In the genomic region with DNA sequence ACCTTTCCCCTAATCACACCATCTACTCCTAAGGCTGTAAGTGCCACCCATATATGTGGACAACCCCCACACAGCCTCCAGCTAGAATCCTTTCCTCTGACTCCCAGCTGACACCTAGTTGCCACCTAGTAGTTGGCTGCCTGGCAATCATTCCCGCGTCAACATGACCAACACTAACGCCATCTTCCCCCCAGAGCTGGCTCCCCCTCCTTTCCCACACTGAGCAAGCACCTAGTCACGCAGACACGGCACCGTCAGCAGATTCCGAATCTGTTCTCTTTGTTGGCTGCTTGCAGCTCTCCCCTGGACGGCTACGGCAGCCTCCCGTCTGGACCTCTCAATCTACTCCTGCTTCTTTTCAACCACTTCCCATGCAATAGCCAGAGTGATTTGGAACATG, we compare ENCODE assay signal across 11 cellular contexts. TPM values are rescaled to one million over a fixed set of nuclear protein-coding genes. Genes with fewer than 3 reads are reported as not detected.
DNase-seq lines count a peak whose midpoint lies in the region; ATAC-seq and TF ChIP-seq lines count a peak whose summit lies in the region.
"Had no signal": no experiment of that assay in that cellular context is flagged by ENCODE, and none has a peak within 500 bp of the region (broad histone marks: within the 10 kb centered on the region; RNA-seq: fewer than 3 reads in every experiment).

No MANE protein-coding gene starts in this region.

- H4K20me1 ChIP-seq in GM23338 (replicated peaks; ENCODE audit: insufficient read depth): no peaks in the 10 kb centered on the region; the same call in 1 of the 2 replicates

- DNase-seq in GM23338 (ENCODE audit: low spot score): no peak
- no peak for DNase-seq in Panc1 (ENCODE audit: low read depth, low spot score)
- no peak for DNase-seq in endodermal cell
- peak; percentile 87 to 93 for DNase-seq in trophoblast cell
- DNase-seq in NCI-H1092 (lab: John Stamatoyannopoulos, UW): no peak
- DNase-seq in NCI-H2107 (lab: John Stamatoyannopoulos, UW): no peak
- DNase-seq in NCI-H1105 treated with DMSO at 0.1 percent for 48 hours (lab: John Stamatoyannopoulos, UW): no peak
- DNase-seq: stimulated activated CD4-positive, alpha-beta T cell treated with anti-CD3 and anti-CD28 coated beads, Interleukin-4, amount 100 ng/mL, for 1 hour; T-helper 2 cell; thyroid gland had no signal

- no peak overlapping the region for H3K14ac ChIP-seq in trophoblast cell (ENCODE audit: low read length)

- no peaks in the 10 kb centered on the region for H3K4me1 ChIP-seq in GM23338 (ENCODE audit: insufficient read depth)
- peaks cover 4% of the 10 kb centered on the region for H3K4me1 ChIP-seq in Panc1 (ENCODE audit: control insufficient read depth, insufficient read depth, low read length)
- H3K4me1 ChIP-seq in endodermal cell (ENCODE audit: control insufficient read depth, insufficient read depth, low read length): no peaks in the 10 kb centered on the region
- peaks cover 6 to 9% of the 10 kb centered on the region in 2 experiments for H3K4me1 ChIP-seq in trophoblast cell (ENCODE audit: control insufficient read depth in 1 of 2, insufficient read depth in 2 of 2, low read length in 2 of 2)

- H3K9ac ChIP-seq in endodermal cell (ENCODE audit: extremely low read depth, low read length, poor library complexity, severe bottlenecking): no peak overlapping the region
- no peak overlapping the region for H3K9ac ChIP-seq in trophoblast cell (ENCODE audit: low read length)

- no peak overlapping the region for H2BK120ac ChIP-seq in trophoblast cell (ENCODE audit: insufficient read depth, low read length, poor library complexity)

- no peak overlapping the region for H4K12ac ChIP-seq in trophoblast cell (ENCODE audit: low read depth, low read length)

- H3K4me1 Mint-ChIP-seq in GM23338 (no peaks in the 10 kb centered on the region; the same call in 2 of the 3 replicates), endodermal cell (no peaks in the 10 kb centered on the region)

- no peak overlapping the region for H3K4me3 Mint-ChIP-seq in GM23338
- H3K4me3 Mint-ChIP-seq in endodermal cell: no peak overlapping the region

- BruUV-seq in Panc1 (replicated peaks; lab: Mats Ljungman, UMichigan): no TSS peak

- no peak overlapping the region for H3K4me3 ChIP-seq in GM23338
- no peak overlapping the region for H3K4me3 ChIP-seq in Panc1 (ENCODE audit: low read depth in 2 of 2, low read length in 2 of 2)
- H3K4me3 ChIP-seq in endodermal cell (ENCODE audit: low read length): no peak overlapping the region
- H3K4me3 ChIP-seq in trophoblast cell (ENCODE audit: low read depth, low read length): no peak overlapping the region
- H3K4me3 ChIP-seq: thyroid gland had no signal

- H3K9me3 Mint-ChIP-seq in GM23338 (no peaks in the 10 kb centered on the region), endodermal cell (no peaks in the 10 kb centered on the region)

- POLR2A ChIA-PET in Panc1 (lab: Charles Lee): no interaction called here

- H3K9me2 ChIP-seq in GM23338 (ENCODE audit: insufficient read depth): no peaks in the 10 kb centered on the region

- H3K18ac ChIP-seq in trophoblast cell (ENCODE audit: low read length): no peak overlapping the region

- no peak overlapping the region for H3K27ac ChIP-seq in GM23338 (ENCODE audit: low read depth)
- H3K27ac ChIP-seq in Panc1 (ENCODE audit: low read length): no peak overlapping the region
- H3K27ac ChIP-seq in endodermal cell (ENCODE audit: low read depth, low read length): no peak overlapping the region
- no peak overlapping the region for H3K27ac ChIP-seq in trophoblast cell (ENCODE audit: low read depth, low read length)
- H3K27ac ChIP-seq: thyroid gland had no signal

- no peak overlapping the region for H4K91ac ChIP-seq in trophoblast cell (ENCODE audit: low read depth, low read length)

- no peak overlapping the region for H3K4ac ChIP-seq in trophoblast cell (ENCODE audit: low read depth, low read length)

- H3K9me3 ChIP-seq in Panc1 (ENCODE audit: control insufficient read depth, insufficient read depth, low read depth, low read length) (no peaks in the 10 kb centered on the region), endodermal cell (ENCODE audit: control insufficient read depth, low read length) (no peaks in the 10 kb centered on the region), trophoblast cell (ENCODE audit: insufficient read depth, low read depth, low read length) (no peaks in the 10 kb centered on the region)
- H3K9me3 ChIP-seq: thyroid gland had no signal

- no peak overlapping the region for H2AFZ ChIP-seq in GM23338
- no peak overlapping the region for H2AFZ ChIP-seq in trophoblast cell (ENCODE audit: insufficient read depth, low read length, poor library complexity)

- H3K27me3 ChIP-seq in GM23338 (ENCODE audit: insufficient read depth) (no peaks in the 10 kb centered on the region), Panc1 (ENCODE audit: control insufficient read depth, insufficient read depth, low read length) (no peaks in the 10 kb centered on the region), endodermal cell (ENCODE audit: control insufficient read depth, insufficient read depth, low read length, poor library complexity, severe bottlenecking) (no peaks in the 10 kb centered on the region), trophoblast cell (ENCODE audit: insufficient read depth, low read length) (no peaks in the 10 kb centered on the region)
- H3K27me3 ChIP-seq: thyroid gland had no signal

- H3K79me1 ChIP-seq in trophoblast cell (ENCODE audit: low read length): no peaks in the 10 kb centered on the region

- no peak overlapping the region for H2AK5ac ChIP-seq in trophoblast cell (ENCODE audit: low read length)

- peaks cover 11% of the 10 kb centered on the region for H3K27me3 Mint-ChIP-seq in GM23338 (ENCODE audit: insufficient read depth, low read depth, poor library complexity)
- H3K27me3 Mint-ChIP-seq in endodermal cell (ENCODE audit: insufficient read depth): no peaks in the 10 kb centered on the region

- no peaks in the 10 kb centered on the region for H3K36me3 ChIP-seq in GM23338 (ENCODE audit: insufficient read depth)
- H3K36me3 ChIP-seq in Panc1 (ENCODE audit: control insufficient read depth, insufficient read depth, low read length): no peaks in the 10 kb centered on the region
- peaks cover 6% of the 10 kb centered on the region for H3K36me3 ChIP-seq in endodermal cell (ENCODE audit: control insufficient read depth, insufficient read depth, low read length)
- H3K36me3 ChIP-seq in trophoblast cell (ENCODE audit: control insufficient read depth in 1 of 2, insufficient read depth in 2 of 2, low read length in 2 of 2): peaks cover 0 to 1% of the 10 kb centered on the region in 2 experiments

- CTCF ChIA-PET in Panc1 (lab: Charles Lee): no interaction called here

- H3K79me2 ChIP-seq in GM23338 (replicated peaks; ENCODE audit: insufficient read depth) (no peaks in the 10 kb centered on the region), trophoblast cell (ENCODE audit: control insufficient read depth, insufficient read depth, low read length, poor library complexity) (no peaks in the 10 kb centered on the region)

- WGBS in endodermal cell (ENCODE audit: insufficient coverage in 1 of 2, insufficient read length in 1 of 2), 2 experiments: 75 to 91% methylated on average over 8 to 10 of the region's 10 CpGs
- no CpG with 5 or more reads among the region's 10 CpGs for WGBS in trophoblast cell (ENCODE audit: extremely low coverage, insufficient coverage, insufficient read length)

- no peak overlapping the region for H2BK5ac ChIP-seq in trophoblast cell (ENCODE audit: low read depth, low read length, poor library complexity)

- H3K36me3 Mint-ChIP-seq in GM23338 (ENCODE audit: low read depth) (peaks cover under 1% of the 10 kb centered on the region; the same call in 1 of the 3 replicates), endodermal cell (ENCODE audit: low read depth) (peaks cover under 1% of the 10 kb centered on the region)

- H3K4me2 ChIP-seq in GM23338 (no peak overlapping the region), trophoblast cell (ENCODE audit: low read length) (no peak overlapping the region)

- intact Hi-C loops in Panc1 (cut with micrococcal nuclease; ENCODE audit: unreplicated experiment): loop anchor here (10.0 kb wide), 2 partner anchors 310 to 380 kb away; no protein-coding TSS in a partner anchor

- H4K8ac ChIP-seq in trophoblast cell (ENCODE audit: low read depth, low read length): no peak overlapping the region

- H3F3A ChIP-seq in GM23338 (replicated peaks; ENCODE audit: low read depth): no peaks in the 10 kb centered on the region

- TF ChIP-seq CTCF in GM23338 (conservative IDR thresholded peaks at IDR 0.05; ENCODE audit: low read depth in 2 of 2) (no peak), Panc1 (IDR thresholded peaks at IDR 0.05) (no peak), endodermal cell (conservative IDR thresholded peaks at IDR 0.05) (no peak)

- no peak overlapping the region for H2BK12ac ChIP-seq in trophoblast cell (ENCODE audit: low read length)

- in situ Hi-C loops in Panc1 (cut with HindIII; ENCODE audit: low pct_unique_long_range_greater_than_20kb, low sequenced_read_pairs): no loop called here

- no peak overlapping the region for H3K23ac ChIP-seq in trophoblast cell (ENCODE audit: low read length)

- H3K27ac Mint-ChIP-seq in GM23338 (no peak overlapping the region), endodermal cell (peak overlapping the region; percentile 5)

- ATAC-seq in GM23338 (peak; percentile 31), Panc1 (peak; percentile 69), GM18519 (IDR thresholded peaks at IDR 0.05; ENCODE audit: low FRiP score, unreplicated experiment) (no peak)

RNA-seq across cellular contexts. Expression of gene UBR7, which starts 27.7 kb away (rescaled TPM):
- 45.3 and 63.5 TPM in 2 replicates for total RNA-seq in GM23338 (2014; rRNA removed; shearing (Covaris generic))
- 12.4 and 13.9 TPM in 2 replicates for polyA plus RNA-seq in GM23338 (2016; fragmentation: Nextera tagmentation; extraction: Ambion mirVana)
- total RNA-seq in Panc1 (2021; ENCODE audit: unreplicated experiment) (19.9 TPM), endodermal cell (10 to 100 TPM; 25.0 to 25.6 TPM)
- 13.7 TPM for polyA plus RNA-seq in Panc1 (2012; ENCODE audit: insufficient read length)
- polyA plus RNA-seq in endodermal cell (2013, experiment 1 of 2): 35.5 TPM
- 31.7 TPM for polyA plus RNA-seq in endodermal cell (2013, experiment 2 of 2)
- polyA plus RNA-seq in trophoblast cell (2013): 10.9 and 11.6 TPM in 2 replicates

RNA-seq across cellular contexts. Expression of gene GON7, which starts 27.9 kb away (rescaled TPM):
- 7.4 and 12.8 TPM in 2 replicates for total RNA-seq in GM23338 (2014; rRNA removed; shearing (Covaris generic))
- polyA plus RNA-seq in GM23338 (2016; fragmentation: Nextera tagmentation; extraction: Ambion mirVana): 12.7 and 16.6 TPM in 2 replicates
- total RNA-seq in Panc1 (2021; ENCODE audit: unreplicated experiment) (9.5 TPM), endodermal cell (1 to 10 TPM; 6.5 to 7.2 TPM)
- polyA plus RNA-seq in Panc1 (2012; ENCODE audit: insufficient read length): 10.6 TPM
- 12.4 TPM for polyA plus RNA-seq in endodermal cell (2013, experiment 1 of 2)
- polyA plus RNA-seq in endodermal cell (2013, experiment 2 of 2): 14.0 TPM
- polyA plus RNA-seq in trophoblast cell (2013): 8.5 and 8.9 TPM in 2 replicates

RNA-seq across cellular contexts. Expression of gene LYSET, which starts 49.7 kb away (rescaled TPM):
- total RNA-seq in GM23338 (2014; rRNA removed; shearing (Covaris generic)): 14.2 and 20.4 TPM in 2 replicates
- 32.4 and 34.0 TPM in 2 replicates for polyA plus RNA-seq in GM23338 (2016; fragmentation: Nextera tagmentation; extraction: Ambion mirVana)
- total RNA-seq in Panc1 (2021; ENCODE audit: unreplicated experiment) (20.9 TPM), endodermal cell (10 to 100 TPM; 25.0 to 27.9 TPM)
- 9.0 TPM for polyA plus RNA-seq in Panc1 (2012; ENCODE audit: insufficient read length)
- polyA plus RNA-seq in endodermal cell (2013, experiment 1 of 2): 37.2 TPM
- polyA plus RNA-seq in endodermal cell (2013, experiment 2 of 2): 27.9 TPM
- polyA plus RNA-seq in trophoblast cell (2013): 17.1 and 17.2 TPM in 2 replicates

RNA-seq across cellular contexts. Expression of gene MOAP1, which starts 50.1 kb away (rescaled TPM):
- 21.6 and 21.7 TPM in 2 replicates for total RNA-seq in GM23338 (2014; rRNA removed; shearing (Covaris generic))
- polyA plus RNA-seq in GM23338 (2016; fragmentation: Nextera tagmentation; extraction: Ambion mirVana): 8.5 and 8.6 TPM in 2 replicates
- total RNA-seq in Panc1 (2021; ENCODE audit: unreplicated experiment) (6.9 TPM), endodermal cell (10 to 100 TPM; 15.8 to 23.6 TPM)
- polyA plus RNA-seq in Panc1 (2012; ENCODE audit: insufficient read length): 6.5 TPM
- polyA plus RNA-seq in endodermal cell (2013, experiment 1 of 2): 23.2 TPM
- 22.6 TPM for polyA plus RNA-seq in endodermal cell (2013, experiment 2 of 2)
- 10.5 and 10.6 TPM in 2 replicates for polyA plus RNA-seq in trophoblast cell (2013)

Comparison
In these comparisons a context has a peak if more than half of its experiments do, and no peak if none do; other contexts are left out.
1. DNase-seq: peak in trophoblast cell (2 of 2); none in GM23338 (single experiment), Panc1 (single experiment), endodermal cell (single experiment), NCI-H1092 (single experiment), NCI-H2107 (single experiment) and NCI-H1105 treated with DMSO at 0.1 percent for 48 hours (single experiment).